In the genomic region with DNA sequence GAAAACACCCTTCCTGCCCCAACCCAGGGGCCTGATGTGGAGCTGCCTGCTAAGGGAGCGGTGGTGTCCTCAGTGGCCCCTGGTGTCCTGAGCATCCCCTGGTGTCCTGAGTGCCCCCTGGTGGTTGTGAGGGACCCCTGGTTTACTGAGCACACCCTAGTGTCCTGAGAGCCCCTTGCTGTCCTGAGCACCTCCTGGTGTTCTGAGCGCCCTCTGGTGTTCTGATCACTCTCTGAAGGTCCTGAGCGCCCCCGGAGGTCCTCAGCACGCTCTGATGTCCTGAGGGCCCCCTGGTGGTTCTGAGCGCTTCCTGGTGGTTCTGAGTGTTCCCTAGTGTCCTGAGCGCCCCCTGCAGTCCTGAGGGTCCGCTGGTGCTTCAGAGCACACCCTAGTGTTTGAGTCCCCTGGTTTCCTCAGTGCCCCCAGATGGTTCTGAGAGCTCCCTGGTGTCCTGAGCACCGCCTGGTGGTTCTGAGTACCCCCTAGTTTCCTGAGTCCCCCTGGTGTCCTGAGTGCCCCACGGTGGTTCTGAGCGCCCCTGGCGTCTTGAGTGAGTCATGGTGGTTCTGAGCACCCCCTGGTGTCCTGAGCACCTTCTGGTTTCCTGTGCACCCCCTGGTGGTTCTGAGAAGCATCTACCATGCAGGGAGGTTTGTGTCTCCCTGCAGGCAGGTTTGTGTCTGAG, we compare ENCODE assay signal across 9 cellular contexts.
DNase-seq lines count a peak whose midpoint lies in the region; ATAC-seq, FAIRE-seq and TF ChIP-seq lines count a peak whose summit lies in the region.
"Had no signal": no experiment of that assay in that cellular context is flagged by ENCODE, and none has a peak within 500 bp of the region (broad histone marks: within the 10 kb centered on the region; RNA-seq: fewer than 3 reads in every experiment).

No MANE protein-coding gene starts in this region.

- no peak for TF ChIP-seq CTCF in dorsolateral prefrontal cortex (IDR thresholded peaks at IDR 0.05 in 54 of 56, conservative IDR thresholded peaks at IDR 0.05 in 2 of 56; ENCODE audit: low read depth in 1 of 56, partially characterized antibody in 56 of 56)
- TF ChIP-seq CTCF in osteocyte (IDR thresholded peaks at IDR 0.05) = no peak
- TF ChIP-seq CTCF in type B pancreatic cell (conservative IDR thresholded peaks at IDR 0.05) = no peak

- H3K27ac ChIP-seq in dorsolateral prefrontal cortex = no peak overlapping the region
- H3K27ac ChIP-seq: right lobe of liver had no signal

- intact Hi-C loops in dorsolateral prefrontal cortex (cut with DNase I) = no loop called here

- peak; percentile 85 for ATAC-seq in HG03095 (IDR thresholded peaks at IDR 0.05; ENCODE audit: unreplicated experiment)

- peaks cover 2% of the 10 kb centered on the region for H3K9me3 Mint-ChIP-seq in activated CD4-positive, alpha-beta memory T cell treated with anti-CD3 and anti-CD28 coated beads, Interleukin-2, amount 10 ng/mL, durations not matched to agents 7 days and 5 days
- H3K9me3 Mint-ChIP-seq in osteocyte (ENCODE audit: unreplicated experiment) (peaks cover 43% of the 10 kb centered on the region), type B pancreatic cell (no peaks in the 10 kb centered on the region)

- H3K4me3 Mint-ChIP-seq in activated CD4-positive, alpha-beta memory T cell treated with anti-CD3 and anti-CD28 coated beads, Interleukin-2, amount 10 ng/mL, durations not matched to agents 7 days and 5 days = no peak overlapping the region
- H3K4me3 Mint-ChIP-seq in osteocyte (ENCODE audit: unreplicated experiment) (no peak overlapping the region), type B pancreatic cell (no peak overlapping the region)

- H3K27me3 ChIP-seq in dorsolateral prefrontal cortex = peaks cover 0 to 78% (median 29%) of the 10 kb centered on the region in 45 donors
- H3K27me3 ChIP-seq: right lobe of liver had no signal

- H3K36me3 Mint-ChIP-seq in activated CD4-positive, alpha-beta memory T cell treated with anti-CD3 and anti-CD28 coated beads, Interleukin-2, amount 10 ng/mL, durations not matched to agents 7 days and 5 days (ENCODE audit: low read depth) = no peaks in the 10 kb centered on the region
- H3K36me3 Mint-ChIP-seq in osteocyte (ENCODE audit: unreplicated experiment) (no peaks in the 10 kb centered on the region), type B pancreatic cell (no peaks in the 10 kb centered on the region)

- peaks cover 3% of the 10 kb centered on the region for H3K4me1 Mint-ChIP-seq in activated CD4-positive, alpha-beta memory T cell treated with anti-CD3 and anti-CD28 coated beads, Interleukin-2, amount 10 ng/mL, durations not matched to agents 7 days and 5 days
- H3K4me1 Mint-ChIP-seq in osteocyte (ENCODE audit: unreplicated experiment) (no peaks in the 10 kb centered on the region), type B pancreatic cell (ENCODE audit: unreplicated experiment) (no peaks in the 10 kb centered on the region)

- H3K4me3 ChIP-seq in dorsolateral prefrontal cortex = no peak overlapping the region
- H3K4me3 ChIP-seq: right lobe of liver had no signal

- DNase-seq in GM19239 (ENCODE audit: insufficient read length, low spot score) (no peak), dorsolateral prefrontal cortex (no peak), osteocyte (ENCODE audit: extremely low spot score, unreplicated experiment) (no peak), DMS153 treated with DMSO at 0.1 percent for 48 hours (lab: John Stamatoyannopoulos, UW; ENCODE audit: unreplicated experiment) (no peak), type B pancreatic cell (ENCODE audit: extremely low spot score, unreplicated experiment) (no peak)
- peak; percentile 43 for DNase-seq in activated CD4-positive, alpha-beta memory T cell treated with anti-CD3 and anti-CD28 coated beads, Interleukin-2, amount 10 ng/mL, durations not matched to agents 7 days and 5 days
- peak; percentile 40 for DNase-seq in stimulated activated CD4-positive, alpha-beta T cell treated with anti-CD3 and anti-CD28 coated beads, Interleukin-4, amount 100 ng/mL, for 1 hour
- DNase-seq: right lobe of liver had no signal

- CTCF ChIA-PET in activated CD4-positive, alpha-beta memory T cell treated with anti-CD3 and anti-CD28 coated beads, Interleukin-2, amount 10 ng/mL, durations not matched to agents 7 days and 5 days (lab: Charles Lee) = interaction anchor here (0.7 to 7.5 kb wide), 31 partner anchors 8 to 307 kb away, joined by 3 to 35 read pairs (median 4); no protein-coding TSS in a partner anchor

- FAIRE-seq in GM19239 (lab: Jason Lieb, UNC) = peak; percentile 64

- peaks cover 41% of the 10 kb centered on the region for H3K27me3 Mint-ChIP-seq in activated CD4-positive, alpha-beta memory T cell treated with anti-CD3 and anti-CD28 coated beads, Interleukin-2, amount 10 ng/mL, durations not matched to agents 7 days and 5 days
- H3K27me3 Mint-ChIP-seq in osteocyte (ENCODE audit: unreplicated experiment) (no peaks in the 10 kb centered on the region), type B pancreatic cell (no peaks in the 10 kb centered on the region)

- no peak overlapping the region for H3K27ac Mint-ChIP-seq in activated CD4-positive, alpha-beta memory T cell treated with anti-CD3 and anti-CD28 coated beads, Interleukin-2, amount 10 ng/mL, durations not matched to agents 7 days and 5 days
- H3K27ac Mint-ChIP-seq in osteocyte (ENCODE audit: unreplicated experiment) (no peak overlapping the region), type B pancreatic cell (no peak overlapping the region)

- POLR2A ChIA-PET in activated CD4-positive, alpha-beta memory T cell treated with anti-CD3 and anti-CD28 coated beads, Interleukin-2, amount 10 ng/mL, durations not matched to agents 7 days and 5 days (lab: Charles Lee) = interaction anchor here (1.0 kb wide), 1 partner anchor 23 kb away, joined by 3 read pairs; no protein-coding TSS in a partner anchor

Comparison
In these comparisons a context has a peak if more than half of its experiments do, and no peak if none do; other contexts are left out.
1. DNase-seq: peak in activated CD4-positive, alpha-beta memory T cell treated with anti-CD3 and anti-CD28 coated beads, Interleukin-2, amount 10 ng/mL, durations not matched to agents 7 days and 5 days (single experiment) and stimulated activated CD4-positive, alpha-beta T cell treated with anti-CD3 and anti-CD28 coated beads, Interleukin-4, amount 100 ng/mL, for 1 hour (single experiment); none in GM19239 (single experiment), dorsolateral prefrontal cortex (0 of 10), osteocyte (single experiment), DMS153 treated with DMSO at 0.1 percent for 48 hours (single experiment) and type B pancreatic cell (single experiment).